Comparison of ENCODE assay signal across 9 cellular contexts in genomic region chr7:100693312-100694195, GRCh38. TPM values are rescaled to one million over a fixed set of nuclear protein-coding genes. Genes with fewer than 3 reads are reported as not detected.
A peak's percentile ranks its signal among the peaks of the same experiment; 100 is the strongest.
DNase-seq lines count a peak whose midpoint lies in the region; ATAC-seq and TF ChIP-seq lines count a peak whose summit lies in the region.
"Had no signal": no experiment of that assay in that cellular context is flagged by ENCODE, and none has a peak within 500 bp of the region (broad histone marks: within the 10 kb centered on the region; RNA-seq: fewer than 3 reads in every experiment).

No MANE protein-coding gene starts in this region.

- H3K79me2 ChIP-seq in GM23338 (replicated peaks; ENCODE audit: insufficient read depth) = peaks cover 59% of the 10 kb centered on the region
- H3K79me2 ChIP-seq in SU-DHL-6 (ENCODE audit: insufficient read depth, low read length) = peaks cover 39% of the 10 kb centered on the region

- intact Hi-C loops in ovary (cut with DNase I) = loop anchor here (2.0 to 10.0 kb wide), 7 partner anchors 131 to 1104 kb away; partner anchors contain the start of genes LAMTOR4 (in 1 of the 4) and SPACDR (in 1 of the 4)

- H3K9me3 ChIP-seq in SU-DHL-6 (ENCODE audit: insufficient read depth, low read length) = no peaks in the 10 kb centered on the region
- no peaks in the 10 kb centered on the region for H3K9me3 ChIP-seq in ovary

- H3K27ac ChIP-seq in GM23338 (ENCODE audit: low read depth) (peak overlapping the region; percentile 64; the same call in 1 of the 2 replicates), SU-DHL-6 (ENCODE audit: low read depth, low read length) (no peak overlapping the region), ovary (peak overlapping the region; percentile 69 to 93)

- H3K36me3 Mint-ChIP-seq in GM23338 (ENCODE audit: low read depth) = peaks cover 29% of the 10 kb centered on the region

- H3K27me3 ChIP-seq in GM23338 (ENCODE audit: insufficient read depth) = no peaks in the 10 kb centered on the region
- H3K27me3 ChIP-seq in SU-DHL-6 (ENCODE audit: low read length) = no peaks in the 10 kb centered on the region
- H3K27me3 ChIP-seq in ovary = no peaks in the 10 kb centered on the region

- H3K9me3 Mint-ChIP-seq in GM23338 = peaks cover 8% of the 10 kb centered on the region; the same call in 2 of the 3 replicates

- TF ChIP-seq CTCF in GM23338 (conservative IDR thresholded peaks at IDR 0.05; ENCODE audit: low read depth in 2 of 2) = no peak
- no peak for TF ChIP-seq CTCF in SU-DHL-6 (IDR thresholded peaks at IDR 0.05; ENCODE audit: insufficient read depth, low read length, poor library complexity, severe bottlenecking)
- no peak for TF ChIP-seq CTCF in fibroblast of mammary gland (conservative IDR thresholded peaks at IDR 0.05; ENCODE audit: control insufficient read depth, insufficient read depth, low read depth, low read length)
- no peak for TF ChIP-seq CTCF in ovary (IDR thresholded peaks at IDR 0.05)

- H3K27ac Mint-ChIP-seq in GM23338 = peak overlapping the region; percentile 97

- no peak for TF ChIP-seq POLR2A in ovary (IDR thresholded peaks at IDR 0.05)

- H4K20me1 ChIP-seq in GM23338 (replicated peaks; ENCODE audit: insufficient read depth) (peaks cover 36% of the 10 kb centered on the region), SU-DHL-6 (ENCODE audit: low read depth, low read length) (peaks cover 9% of the 10 kb centered on the region; the same call in 1 of the 2 replicates)

- H3K4me3 Mint-ChIP-seq in GM23338 = peak overlapping the region; percentile 96

- DNase-seq in GM23338 (ENCODE audit: low spot score) (peak; percentile 41), fibroblast of mammary gland (ENCODE audit: low read depth) (no peak), ovary (peak; percentile 20 to 66 (median 45)), NAMALWA (ENCODE audit: low spot score) (no peak), NCI-H1048 (lab: John Stamatoyannopoulos, UW) (no peak)

- H3K4me3 ChIP-seq in GM08714 (ENCODE audit: low read length) (peak overlapping the region; percentile 88), GM23338 (peak overlapping the region; percentile 96), SU-DHL-6 (ENCODE audit: insufficient read depth, low read length, poor library complexity, severe bottlenecking) (peak overlapping the region; percentile 77), fibroblast of mammary gland (ENCODE audit: control insufficient read depth, low read depth, low read length) (peak overlapping the region; percentile 78), ovary (peak overlapping the region; percentile 59)

- TF ChIP-seq EP300 in ovary (IDR thresholded peaks at IDR 0.05) = no peak

- peaks cover 42% of the 10 kb centered on the region for H3K4me1 Mint-ChIP-seq in GM23338

- H3K9me2 ChIP-seq in GM23338 (ENCODE audit: insufficient read depth) (no peaks in the 10 kb centered on the region), SU-DHL-6 (replicated peaks; ENCODE audit: insufficient read depth, low read length) (no peaks in the 10 kb centered on the region)

- H2AFZ ChIP-seq in GM23338 (no peak overlapping the region), SU-DHL-6 (ENCODE audit: low read depth, low read length, severe bottlenecking) (no peak overlapping the region)

- H3F3A ChIP-seq in GM23338 (replicated peaks; ENCODE audit: low read depth) (peaks cover 25% of the 10 kb centered on the region), SU-DHL-6 (ENCODE audit: insufficient read depth) (peaks cover 24% of the 10 kb centered on the region)

- peaks cover 4% of the 10 kb centered on the region; the same call in 1 of the 2 replicates for H3K36me3 ChIP-seq in GM23338 (ENCODE audit: insufficient read depth)
- no peaks in the 10 kb centered on the region for H3K36me3 ChIP-seq in SU-DHL-6 (ENCODE audit: low read length)
- H3K36me3 ChIP-seq in ovary = no peaks in the 10 kb centered on the region

- peak overlapping the region; percentile 88 for H3K9ac ChIP-seq in SU-DHL-6 (ENCODE audit: low read length)

- H3K27me3 Mint-ChIP-seq in GM23338 (ENCODE audit: insufficient read depth, low read depth, poor library complexity) = peaks cover 24% of the 10 kb centered on the region

- ATAC-seq in GM23338 (no peak; the same call in 2 of the 3 replicates), GM21786 (IDR thresholded peaks at IDR 0.05; ENCODE audit: unreplicated experiment) (no peak)

- H3K4me1 ChIP-seq in GM23338 (ENCODE audit: insufficient read depth) (peaks cover 22% of the 10 kb centered on the region), ovary (ENCODE audit: insufficient read depth) (peaks cover 15% of the 10 kb centered on the region)

- H3K4me2 ChIP-seq in GM23338 = peak overlapping the region; percentile 98
- H3K4me2 ChIP-seq in SU-DHL-6 (ENCODE audit: low read depth, low read length, poor library complexity, severe bottlenecking) = peak overlapping the region; percentile 91

- 1% methylated on average over 29 to 102 of the region's 102 CpGs for WGBS in ovary, 3 donors

TF ChIP-seq in GM23338, 12 proteins besides CTCF, POLR2A, EP300 and RAD21:
- TF ChIP-seq ZNF114 (CRISPR knock-in tag; IDR thresholded peaks at IDR 0.05) (no peak), REST (IDR thresholded peaks at IDR 0.05; ENCODE audit: unreplicated experiment) (no peak), EZH2phosphoT487 (IDR thresholded peaks at IDR 0.05; ENCODE audit: unreplicated experiment) (no peak), JUNB (IDR thresholded peaks at IDR 0.05; ENCODE audit: unreplicated experiment) (no peak)

RNA-seq across cellular contexts. Expression of gene GIGYF1, which starts 0.5 kb away (rescaled TPM):
- total RNA-seq in GM23338 (2014; rRNA removed; shearing (Covaris generic)) = 50.6 and 69.8 TPM in 2 replicates
- polyA plus RNA-seq in GM23338 (2016; fragmentation: Nextera tagmentation; extraction: Ambion mirVana) = 40.0 and 40.4 TPM in 2 replicates
- 10 to 100 TPM; 23.1 to 93.0 (median 63.2) TPM for total RNA-seq in ovary
- polyA plus RNA-seq in ovary = 10 to 100 TPM in 1 of 2 donors, 1 to 10 TPM in 1; 7.0 to 45.1 TPM

RNA-seq across cellular contexts. Expression of gene POP7, which starts 12.4 kb away (rescaled TPM):
- total RNA-seq in GM23338 (2014; rRNA removed; shearing (Covaris generic)) = 87.3 and 110 TPM in 2 replicates
- polyA plus RNA-seq in GM23338 (2016; fragmentation: Nextera tagmentation; extraction: Ambion mirVana) = 216 and 219 TPM in 2 replicates
- 10 to 100 TPM; 13.8 to 29.2 (median 22.2) TPM for total RNA-seq in ovary
- 10 to 100 TPM; 11.1 to 26.5 TPM for polyA plus RNA-seq in ovary

RNA-seq across cellular contexts. Expression of gene GNB2, which starts 20.0 kb away (rescaled TPM):
- total RNA-seq in GM23338 (2014; rRNA removed; shearing (Covaris generic)) = 153 and 156 TPM in 2 replicates
- polyA plus RNA-seq in GM23338 (2016; fragmentation: Nextera tagmentation; extraction: Ambion mirVana) (112 and 113 TPM in 2 replicates), ovary (100 to 1,000 TPM in 1 of 2 donors, 10 to 100 TPM in 1; 18.9 to 187 TPM)
- total RNA-seq in ovary = 100 to 1,000 TPM; 109 to 281 (median 216) TPM

RNA-seq across cellular contexts. Expression of gene EPO, which starts 26.7 kb away (rescaled TPM):
- total RNA-seq in GM23338 (2014; rRNA removed; shearing (Covaris generic)) = 0.89 TPM in 1 of 2 replicates, not detected in the other
- 0.97 and 1.0 TPM in 2 replicates for polyA plus RNA-seq in GM23338 (2016; fragmentation: Nextera tagmentation; extraction: Ambion mirVana)
- total RNA-seq in ovary = under 1 TPM in 2 of 7 donors, not detected in 5; 0.20 to 0.25 TPM
- polyA plus RNA-seq in ovary = under 1 TPM in 1 of 2 donors, not detected in 1; 0.05 TPM

RNA-seq across cellular contexts. Expression of gene ACTL6B, which starts 37.3 kb away (rescaled TPM):
- total RNA-seq in GM23338 (2014; rRNA removed; shearing (Covaris generic)) = 0.69 TPM in 1 of 2 replicates, not detected in the other
- polyA plus RNA-seq in GM23338 (2016; fragmentation: Nextera tagmentation; extraction: Ambion mirVana) (2.5 and 3.5 TPM in 2 replicates), ovary (not detected)
- not detected for total RNA-seq in ovary
- total RNA-seq: activated CD8-positive, alpha-beta memory T cell treated with anti-CD3 and anti-CD28 coated beads for 36 hours had no signal

Comparison
In these comparisons a context has a peak if more than half of its experiments do, and no peak if none do; other contexts are left out.
1. DNase-seq: peak in GM23338 (single experiment) and ovary (5 of 5); none in fibroblast of mammary gland (single experiment), NAMALWA (single experiment) and NCI-H1048 (single experiment).
2. Peak in every context shown above with its lines, with median percentiles within 50 percentile points of each other: H3K4me3 ChIP-seq.